Comparison of ENCODE assay signal across 8 cellular contexts in genomic region chr4:4384837-4385236, GRCh38. TPM values are rescaled to one million over a fixed set of nuclear protein-coding genes. Genes with fewer than 3 reads are reported as not detected.
DNase-seq lines count a peak whose midpoint lies in the region; ATAC-seq and TF ChIP-seq lines count a peak whose summit lies in the region.

No MANE protein-coding gene starts in this region.

- no peak overlapping the region for H3K27ac ChIP-seq in A673 (ENCODE audit: low read depth, low read length, poor library complexity, severe bottlenecking)

- intact Hi-C loops in A673 (cut with micrococcal nuclease; ENCODE audit: unreplicated experiment): loop anchor here (5.0 kb wide), 1 partner anchor 47 kb away; no protein-coding TSS in a partner anchor

- H3K27me3 ChIP-seq in A673 (replicated peaks; ENCODE audit: insufficient read depth, low read depth, low read length, poor library complexity): peaks cover 73% of the 10 kb centered on the region

- no peaks in the 10 kb centered on the region for H3K36me3 ChIP-seq in A673 (ENCODE audit: insufficient read depth, low read length, poor library complexity, severe bottlenecking)

- DNase-seq in A673 (ENCODE audit: low spot score): peak; percentile 57
- DNase-seq in GM10248 (ENCODE audit: extremely low spot score): no peak
- DNase-seq in SK-MEL-5 (ENCODE audit: low read depth, low spot score): peak; percentile 79
- peak; percentile 54 for DNase-seq in fibroblast of pulmonary artery (ENCODE audit: low read depth)
- no peak for DNase-seq in CD1c-positive myeloid dendritic cell (ENCODE audit: extremely low spot score)
- no peak for DNase-seq in NCI-H524 treated with DMSO at 0.1 percent for 48 hours (lab: John Stamatoyannopoulos, UW)

- TF ChIP-seq CTCF in A673 (conservative IDR thresholded peaks at IDR 0.05; ENCODE audit: low read depth, low read length) (peak; percentile 63), GM10248 (IDR thresholded peaks at IDR 0.05; ENCODE audit: control extremely low read depth, extremely low read depth, low read depth, missing control alignments) (peak; percentile 26), fibroblast of pulmonary artery (IDR thresholded peaks at IDR 0.05; ENCODE audit: low read length, missing control alignments) (peak; percentile 59)

- CTCF ChIA-PET in A673 (lab: Charles Lee): interaction anchor here (0.6 kb wide), 1 partner anchor 47 kb away, joined by 4 read pairs; no protein-coding TSS in a partner anchor
- CTCF ChIA-PET in GM10248 (lab: Yijun Ruan, JAX): interaction anchor here (1.0 to 1.2 kb wide), 2 partner anchors 10 to 16 kb away, joined by 3 read pairs; no protein-coding TSS in a partner anchor

- H3K4me3 ChIP-seq in A673 (ENCODE audit: low read depth, low read length, poor library complexity, severe bottlenecking) (no peak overlapping the region), fibroblast of pulmonary artery (replicated peaks; ENCODE audit: low read depth, low read length) (no peak overlapping the region)

- H3K9me3 ChIP-seq in A673 (ENCODE audit: low read depth, low read length, poor library complexity, severe bottlenecking): no peaks in the 10 kb centered on the region

- peaks cover 16% of the 10 kb centered on the region for H3K4me1 ChIP-seq in A673 (ENCODE audit: insufficient read depth, low read length, poor library complexity, severe bottlenecking)

- no TSS peak for BruUV-seq in A673 (replicated peaks; lab: Mats Ljungman, UMichigan)

- ATAC-seq in HG03095 (IDR thresholded peaks at IDR 0.05; ENCODE audit: unreplicated experiment): no peak
- ATAC-seq in GM21737 (IDR thresholded peaks at IDR 0.05; ENCODE audit: unreplicated experiment): no peak

- POLR2A ChIA-PET in A673 (lab: Charles Lee; ENCODE audit: low non-redundant PET) (no interaction called here), GM10248 (lab: Yijun Ruan, JAX) (no interaction called here)

- in situ Hi-C loops in SK-MEL-5 (cut with HindIII; ENCODE audit: low pct_unique_long_range_greater_than_20kb, low sequenced_read_pairs): no loop called here

RNA-seq across cellular contexts. Expression of gene NSG1, which starts 2.1 kb away (rescaled TPM):
- 1.3 and 2.7 TPM in 2 replicates for total RNA-seq in A673 (2021)
- total RNA-seq in SK-MEL-5 (2014; rRNA removed; shearing (Covaris generic)): 81.7 and 85.9 TPM in 2 replicates
- 97.5 and 101 TPM in 2 replicates for polyA plus RNA-seq in SK-MEL-5 (2015; cell fraction: cytosol; rRNA removed)
- polyA plus RNA-seq in SK-MEL-5 (2015; cell fraction: nucleus; rRNA removed): 34.9 and 39.7 TPM in 2 replicates

Comparison
In these comparisons a context has a peak if more than half of its experiments do, and no peak if none do; other contexts are left out.
1. DNase-seq: peak in A673 (single experiment), SK-MEL-5 (single experiment) and fibroblast of pulmonary artery (single experiment); none in GM10248 (single experiment), CD1c-positive myeloid dendritic cell (single experiment) and NCI-H524 treated with DMSO at 0.1 percent for 48 hours (single experiment).
2. RNA of gene NSG1, which starts 2.1 kb away (total RNA-seq): 81.7 to 85.9 TPM in SK-MEL-5; 1.3 to 2.7 TPM in A673; every median in the first group is over 10 times any median in the second.
3. Peak in every context shown above with its lines, with median percentiles within 50 percentile points of each other: CTCF ChIP-seq.